12 cellular contexts compared by ENCODE assay signal in the genomic region with DNA sequence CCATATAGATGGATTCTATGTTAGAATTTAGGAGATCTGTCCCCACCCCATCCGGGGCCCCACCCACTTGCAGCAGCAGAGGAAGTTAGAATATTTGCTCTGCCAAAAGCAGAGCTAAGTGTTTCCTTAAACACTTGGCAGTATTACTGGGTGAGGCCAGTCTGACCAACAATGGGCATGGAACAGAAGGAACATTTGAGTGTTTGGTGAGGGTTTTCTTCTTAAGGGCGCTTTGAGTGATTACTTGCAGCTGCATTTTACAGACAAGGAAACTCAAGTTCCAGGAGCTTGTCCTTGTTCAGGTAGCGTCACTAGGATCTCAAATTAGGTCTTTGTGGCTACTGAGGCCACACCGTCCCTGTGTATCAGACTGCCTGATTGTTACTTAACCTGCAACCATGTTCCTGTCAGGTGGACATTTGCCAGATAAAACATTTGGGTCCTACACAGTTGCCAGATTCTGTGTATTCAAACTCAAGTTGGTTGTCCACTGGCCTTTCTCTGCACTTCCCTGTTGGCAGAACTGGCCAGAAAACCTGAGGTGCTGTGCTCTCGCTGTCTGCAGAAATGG. TPM values are rescaled to one million over a fixed set of nuclear protein-coding genes. Genes with fewer than 3 reads are reported as not detected.
DNase-seq lines count a peak whose midpoint lies in the region; ATAC-seq and TF ChIP-seq lines count a peak whose summit lies in the region.
"Had no signal": no experiment of that assay in that cellular context is flagged by ENCODE, and none has a peak within 500 bp of the region (broad histone marks: within the 10 kb centered on the region; RNA-seq: fewer than 3 reads in every experiment).

No MANE protein-coding gene starts in this region.

- H3K4me1 Mint-ChIP-seq in H9, result peaks cover 4 to 7% of the 10 kb centered on the region in 2 experiments

- no peak overlapping the region for H2BK5ac ChIP-seq in H9 (ENCODE audit: insufficient read length, low read length)

- no peaks in the 10 kb centered on the region for H3K27me3 Mint-ChIP-seq in H9 (ENCODE audit: low read depth)

- H3K23ac ChIP-seq in H9 (ENCODE audit: insufficient read length, low read depth, low read length), result no peak overlapping the region

- no peak overlapping the region for H2BK15ac ChIP-seq in H9 (ENCODE audit: low read depth, low read length)

- no peak overlapping the region for H4K8ac ChIP-seq in H9 (replicated peaks; ENCODE audit: insufficient read length, low read depth, low read length)

- no peak overlapping the region for H4K5ac ChIP-seq in H9 (ENCODE audit: insufficient read length, low read depth, low read length)

- peaks cover 0 to 12% (median 8%) of the 10 kb centered on the region in 3 experiments; a peak in 3 of 7 replicates for H3K36me3 Mint-ChIP-seq in H9 (ENCODE audit: insufficient read depth in 1 of 3, low read depth in 3 of 3)

- H3K56ac ChIP-seq in H9 (ENCODE audit: insufficient read length, low read depth, low read length), result no peak overlapping the region

- peak; percentile 59 for ATAC-seq in Right ventricle myocardium inferior
- peak; percentile 78 to 91 (median 86) for ATAC-seq in right lobe of liver
- no peak for ATAC-seq in activated CD4-positive, CD25-positive, alpha-beta regulatory T cell treated with anti-CD3 and anti-CD28 coated beads, Interleukin-2, amount 50 U/mL, for 24 hours

- peaks cover 2% of the 10 kb centered on the region for H3K79me1 ChIP-seq in H9 (ENCODE audit: insufficient read depth, low read depth, low read length, poor library complexity, severe bottlenecking)

- no peaks in the 10 kb centered on the region for H3K79me2 ChIP-seq in H9 (ENCODE audit: insufficient read depth, low read length)

- no peak overlapping the region for H2BK120ac ChIP-seq in H9 (ENCODE audit: low read depth, low read length, poor library complexity, severe bottlenecking)

- DNase-seq in Right ventricle myocardium inferior (ENCODE audit: missing footprints) (peak; percentile 79), cardiac septum (ENCODE audit: low spot score) (no peak), astrocyte of the hippocampus (ENCODE audit: low read depth, low spot score) (peak; percentile 29), right lobe of liver (peak in 2 of 3 donors; percentile 46 to 72), COLO829 (ENCODE audit: low spot score) (no peak), vagina (ENCODE audit: extremely low spot score in 2 of 2) (no peak), H9 (no peak)
- DNase-seq: activated effector memory CD4-positive, alpha-beta T cell treated with Interleukin-2 at 50 U/mL for 16 hours; NCI-H526; testis had no signal

- H3T11ph ChIP-seq in H9 (ENCODE audit: low read length), result no peak overlapping the region

- WGBS in right lobe of liver (ENCODE audit: insufficient coverage, low coverage, low lambda C conversion rate, missing lambda C conversion rate), result 56% methylated on average over 4 of the region's 5 CpGs
- WGBS in H9 (ENCODE audit: extremely low coverage, insufficient read length, low lambda C conversion rate), result no CpG with 5 or more reads among the region's 5 CpGs

- no peak overlapping the region for H2AK5ac ChIP-seq in H9 (ENCODE audit: insufficient read length, low read length)

- H3K27me3 ChIP-seq in right lobe of liver (no peaks in the 10 kb centered on the region), vagina (no peaks in the 10 kb centered on the region), H9 (ENCODE audit: insufficient read depth, low read length) (no peaks in the 10 kb centered on the region)
- H3K27me3 ChIP-seq: testis had no signal

- no peak overlapping the region for H2BK12ac ChIP-seq in H9 (ENCODE audit: insufficient read length, low read depth, low read length)

- H3K4me3 Mint-ChIP-seq in H9, result no peak overlapping the region

- H3K4me3 ChIP-seq in right lobe of liver (no peak overlapping the region), vagina (no peak overlapping the region)
- H3K4me3 ChIP-seq: testis had no signal

- H4K20me1 ChIP-seq in H9 (ENCODE audit: control insufficient read depth, insufficient read depth, insufficient read length), result no peaks in the 10 kb centered on the region

- no peak overlapping the region for H3K4ac ChIP-seq in H9 (ENCODE audit: low read depth, low read length)

- H4K91ac ChIP-seq in H9 (ENCODE audit: insufficient read length, low read depth, low read length), result no peak overlapping the region

- no peak overlapping the region for H3K18ac ChIP-seq in H9 (ENCODE audit: insufficient read length, low read depth, low read length)

- no peak overlapping the region for H3K27ac Mint-ChIP-seq in H9

- H3K4me1 ChIP-seq in right lobe of liver (peaks cover 0 to 22% (median 11%) of the 10 kb centered on the region in 4 donors), vagina (peaks cover 18% of the 10 kb centered on the region), H9 (ENCODE audit: insufficient read depth, low read length) (no peaks in the 10 kb centered on the region)
- H3K4me1 ChIP-seq: testis had no signal

- TF ChIP-seq POLR2A in right lobe of liver (IDR thresholded peaks at IDR 0.05), result no peak
- TF ChIP-seq POLR2A in vagina (IDR thresholded peaks at IDR 0.05), result no peak

- no peak overlapping the region for H3K4me2 ChIP-seq in H9 (ENCODE audit: insufficient read depth, insufficient read length, low read length)

- H2AFZ ChIP-seq in H9 (ENCODE audit: low read length), result no peak overlapping the region

- no peak overlapping the region for H2BK20ac ChIP-seq in H9 (ENCODE audit: low read depth, low read length, poor library complexity, severe bottlenecking)

- H3K23me2 ChIP-seq in H9 (ENCODE audit: insufficient read length, low read depth, low read length, poor library complexity, severe bottlenecking), result no peaks in the 10 kb centered on the region

- TF ChIP-seq CTCF in right lobe of liver (IDR thresholded peaks at IDR 0.05) (no peak), vagina (IDR thresholded peaks at IDR 0.05) (no peak), H9 (conservative IDR thresholded peaks at IDR 0.05) (no peak)

- H3K36me3 ChIP-seq in right lobe of liver (no peaks in the 10 kb centered on the region), vagina (no peaks in the 10 kb centered on the region)

- peak overlapping the region in 2 of 3 donors; percentile 36 to 38 for H3K27ac ChIP-seq in right lobe of liver
- no peak overlapping the region for H3K27ac ChIP-seq in vagina
- no peak overlapping the region for H3K27ac ChIP-seq in H9 (ENCODE audit: insufficient read length, low read depth, low read length)
- H3K27ac ChIP-seq: testis had no signal

- H3K9ac ChIP-seq in H9 (ENCODE audit: extremely low read depth, insufficient read length, low read length), result no peak overlapping the region

- H3K9me3 Mint-ChIP-seq in H9, result no peaks in the 10 kb centered on the region

- intact Hi-C loops in Right ventricle myocardium inferior (cut with DNase I) (no loop called here), cardiac septum (cut with DNase I) (no loop called here), right lobe of liver (cut with DNase I) (no loop called here), vagina (cut with DNase I) (loop anchor here (5.0 kb wide), 1 partner anchor 1239 kb away; no protein-coding TSS in a partner anchor)

- H3K9me3 ChIP-seq in right lobe of liver (no peaks in the 10 kb centered on the region), vagina (no peaks in the 10 kb centered on the region), H9 (ENCODE audit: control insufficient read depth, low read depth, low read length) (no peaks in the 10 kb centered on the region)
- H3K9me3 ChIP-seq: testis had no signal

- H3K14ac ChIP-seq in H9 (ENCODE audit: insufficient read depth, low read length), result no peak overlapping the region

RNA-seq across cellular contexts. Expression of gene SLC46A2, which starts 59.3 kb away (rescaled TPM):
- total RNA-seq in Right ventricle myocardium inferior (not detected), cardiac septum (0.16 TPM), right lobe of liver (under 1 TPM in 3 of 6 experiments, not detected in 3; 0.18 to 0.50 (median 0.25) TPM), vagina (not detected), H9 (2021) (not detected in 2 replicates)
- total RNA-seq: T-helper 2 cell treated with Interferon-gamma antibody and Interleukin-4, amounts not matched to agents 100 ng/mL and 5 ng/mL, for 36 hours had no signal

Comparison
In these comparisons a context has a peak if more than half of its experiments do, and no peak if none do; other contexts are left out.
1. DNase-seq: peak in Right ventricle myocardium inferior (single experiment), astrocyte of the hippocampus (single experiment) and right lobe of liver (2 of 3); none in cardiac septum (single experiment), COLO829 (single experiment), vagina (0 of 2) and H9 (single experiment).
2. ATAC-seq: peak in Right ventricle myocardium inferior (single experiment) and right lobe of liver (4 of 4); none in activated CD4-positive, CD25-positive, alpha-beta regulatory T cell treated with anti-CD3 and anti-CD28 coated beads, Interleukin-2, amount 50 U/mL, for 24 hours (0 of 2).
3. H3K27ac ChIP-seq: peak in right lobe of liver (2 of 3); none in vagina (single experiment) and H9 (single experiment).